ENCODE assay signal across 12 cellular contexts in the genomic region with DNA sequence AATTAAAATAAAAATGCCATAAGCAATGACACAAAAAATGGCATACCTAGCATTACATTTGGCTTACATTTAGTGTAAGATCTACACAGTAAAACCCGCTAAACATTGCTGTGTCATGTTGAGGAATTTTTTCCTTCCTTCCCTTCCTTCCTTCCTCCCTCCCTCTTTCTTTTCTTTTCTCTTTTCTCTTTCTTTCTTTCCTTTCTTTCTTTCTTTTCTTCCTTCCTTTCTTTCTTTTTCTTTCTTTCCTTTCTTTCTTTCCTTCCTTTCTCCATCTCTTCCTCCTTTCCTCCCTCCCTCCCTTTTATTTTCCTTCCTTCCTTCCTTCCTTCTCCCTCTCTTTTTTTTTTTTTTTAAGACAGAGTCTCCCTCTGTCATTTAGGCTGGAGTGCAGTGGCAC. TPM values are rescaled to one million over a fixed set of nuclear protein-coding genes. Genes with fewer than 3 reads are reported as not detected.
"Had no signal": no experiment of that assay in that cellular context is flagged by ENCODE, and none has a peak within 500 bp of the region (broad histone marks: within the 10 kb centered on the region; RNA-seq: fewer than 3 reads in every experiment).

No MANE protein-coding gene starts in this region.

RNA-seq across cellular contexts. Expression of gene CYP2A6, which starts 11.8 kb away (rescaled TPM):
- total RNA-seq: stomach, suprapubic skin, temporal lobe, testis, thoracic aorta, thyroid gland, transverse colon, upper lobe of right lung, ureter, urinary bladder had no signal
- polyA plus RNA-seq: stomach had no signal

RNA-seq across cellular contexts. Expression of gene CYP2A7, which starts 43.6 kb away (rescaled TPM):
- total RNA-seq: stomach, subcutaneous adipose tissue, suprapubic skin, temporal lobe, thoracic aorta, thyroid gland, tibial nerve, transverse colon, ureter, urinary bladder had no signal
- polyA plus RNA-seq: stomach had no signal
